Comparison of ENCODE assay signal across 10 cellular contexts in genomic region chr1:167136191-167136614, GRCh38. TPM values are rescaled to one million over a fixed set of nuclear protein-coding genes. Genes with fewer than 3 reads are reported as not detected.
A peak's percentile ranks its signal among the peaks of the same experiment; 100 is the strongest.
DNase-seq lines count a peak whose midpoint lies in the region; ATAC-seq and TF ChIP-seq lines count a peak whose summit lies in the region.
"Had no signal": no experiment of that assay in that cellular context is flagged by ENCODE, and none has a peak within 500 bp of the region (broad histone marks: within the 10 kb centered on the region; RNA-seq: fewer than 3 reads in every experiment).

No MANE protein-coding gene starts in this region.

- no peak overlapping the region for H3K4me3 ChIP-seq in KMS-11 (IDR thresholded peaks at IDR 0.05; ENCODE audit: insufficient read depth, low read depth, low read length)

- H2AFZ ChIP-seq in KMS-11 (ENCODE audit: low read depth), result 0 out of 2 replicates have a peak overlapping the region, but pooled peaks have one; percentile 0

- CTCF ChIA-PET in Calu3 (lab: Charles Lee), result interaction anchor here (1.2 to 1.4 kb wide), 2 partner anchors 9 to 84 kb away, joined by 3 to 4 read pairs; partner anchors contain the start of gene POU2F1

- H3K9me3 Mint-ChIP-seq in Calu3 (ENCODE audit: low read depth, unreplicated experiment) (no peaks in the 10 kb centered on the region), chondrocyte (ENCODE audit: low read depth) (no peaks in the 10 kb centered on the region)

- no peaks in the 10 kb centered on the region for H3K36me3 ChIP-seq in KMS-11 (ENCODE audit: insufficient read depth)

- peak; percentile 38 for DNase-seq in Calu3
- no peak for DNase-seq in chondrocyte (ENCODE audit: low spot score)
- DNase-seq in myocyte (ENCODE audit: low read depth), result peak; percentile 97
- DNase-seq in GM13976 (ENCODE audit: low spot score), result no peak
- DNase-seq in ureter (ENCODE audit: low spot score), result no peak
- no peak for DNase-seq in sciatic nerve (ENCODE audit: low spot score)
- DNase-seq: SHP77 treated with DMSO at 0.1 percent for 48 hours had no signal

- TF ChIP-seq CTCF in Calu3 (IDR thresholded peaks at IDR 0.05; ENCODE audit: unreplicated experiment), result no peak
- TF ChIP-seq CTCF in KMS-11 (conservative IDR thresholded peaks at IDR 0.05; ENCODE audit: low read depth, low read length), result no peak
- no peak for TF ChIP-seq CTCF in chondrocyte (IDR thresholded peaks at IDR 0.05)
- no peak for TF ChIP-seq CTCF in GM13976 (IDR thresholded peaks at IDR 0.05; ENCODE audit: borderline replicate concordance, control extremely low read depth, extremely low read depth, insufficient read depth, missing control alignments)

- in situ Hi-C loops in GM13976 (cut with MboI; ENCODE audit: low sequenced_read_pairs, unreplicated experiment), result no loop called here

- ATAC-seq in HG02938 (IDR thresholded peaks at IDR 0.05; ENCODE audit: unreplicated experiment), result no peak
- no peak for ATAC-seq in sciatic nerve

- no peaks in the 10 kb centered on the region for H3K36me3 Mint-ChIP-seq in Calu3 (ENCODE audit: insufficient read depth, unreplicated experiment)
- H3K36me3 Mint-ChIP-seq in chondrocyte (ENCODE audit: low read depth), result no peaks in the 10 kb centered on the region

- H3K4me2 ChIP-seq in KMS-11, result no peak overlapping the region

- H4K20me1 ChIP-seq in KMS-11 (ENCODE audit: insufficient read depth), result no peaks in the 10 kb centered on the region

- intact Hi-C loops in Calu3 (cut with micrococcal nuclease; ENCODE audit: unreplicated experiment), result no loop called here
- intact Hi-C loops in sciatic nerve (cut with DNase I), result no loop called here

- no peak overlapping the region for H3K9ac ChIP-seq in KMS-11

- H3K27me3 Mint-ChIP-seq in Calu3 (ENCODE audit: unreplicated experiment) (no peaks in the 10 kb centered on the region), chondrocyte (ENCODE audit: low read depth) (no peaks in the 10 kb centered on the region)

- H3K4me3 Mint-ChIP-seq in Calu3 (ENCODE audit: low read depth, unreplicated experiment), result no peak overlapping the region
- no peak overlapping the region for H3K4me3 Mint-ChIP-seq in chondrocyte (ENCODE audit: unreplicated experiment)

- H3K4me1 Mint-ChIP-seq in Calu3 (ENCODE audit: low read depth, unreplicated experiment) (peaks cover 18% of the 10 kb centered on the region), chondrocyte (ENCODE audit: low read depth) (peaks cover 60% of the 10 kb centered on the region)

- H3K4me1 ChIP-seq in KMS-11 (ENCODE audit: low read depth, poor library complexity, severe bottlenecking), result no peaks in the 10 kb centered on the region

- no peak overlapping the region for H3K27ac ChIP-seq in KMS-11

- H3K27ac Mint-ChIP-seq in Calu3 (ENCODE audit: unreplicated experiment), result no peak overlapping the region
- H3K27ac Mint-ChIP-seq in chondrocyte (ENCODE audit: unreplicated experiment), result peak overlapping the region; percentile 80

- H3K27me3 ChIP-seq in KMS-11 (ENCODE audit: insufficient read depth, low read depth), result no peaks in the 10 kb centered on the region

- no TSS peak for BruUV-seq in Calu3 (replicated peaks; lab: Mats Ljungman, UMichigan)

- no peaks in the 10 kb centered on the region for H3K79me2 ChIP-seq in KMS-11 (ENCODE audit: insufficient read depth, low read depth)

RNA-seq across cellular contexts. Expression of gene STYXL2, which starts 42.3 kb away (rescaled TPM):
- not detected in 2 replicates for total RNA-seq in Calu3 (2022)
- total RNA-seq in chondrocyte, result 10.5 to 13.2 TPM (median 10.5 TPM) in 3 replicates
- total RNA-seq in myocyte, result 40.1 and 46.6 TPM in 2 replicates
- polyA plus RNA-seq in myocyte (2012), result 23.4 TPM
- total RNA-seq in ureter, result not detected
- 0.22 TPM for total RNA-seq in sciatic nerve
- polyA plus RNA-seq: neural cell had no signal

RNA-seq across cellular contexts. Expression of gene GPA33, which starts 46.0 kb away (rescaled TPM):
- total RNA-seq in Calu3 (2022), result not detected in 2 replicates
- total RNA-seq in chondrocyte, result 0.99 TPM in 1 of 3 replicates, not detected in the others
- not detected in 2 replicates for total RNA-seq in myocyte
- 0.03 TPM for polyA plus RNA-seq in myocyte (2012)
- total RNA-seq in ureter, result 0.16 TPM
- total RNA-seq in sciatic nerve, result not detected

Comparison
In these comparisons a context has a peak if more than half of its experiments do, and no peak if none do; other contexts are left out.
1. DNase-seq: peak in Calu3 (single experiment) and myocyte (single experiment); none in chondrocyte (single experiment), GM13976 (single experiment), ureter (single experiment) and sciatic nerve (single experiment).